Comparison of ENCODE assay signal across 1 cellular context in genomic region chr9:112764344-112764743, GRCh38.
TF ChIP-seq lines count a peak whose summit lies in the region.

No MANE protein-coding gene starts in this region.

TF ChIP-seq in WTC11, 78 proteins besides CTCF, POLR2A, EP300 and RAD21 (continued from another document):
- no peak for TF ChIP-seq STAT6 (CRISPR knock-in tag; conservative IDR thresholded peaks at IDR 0.05; ENCODE audit: low read depth)
- no peak for TF ChIP-seq SMAD4 (CRISPR knock-in tag; IDR thresholded peaks at IDR 0.05)
- TF ChIP-seq ARID4B (CRISPR knock-in tag; IDR thresholded peaks at IDR 0.05; ENCODE audit: borderline replicate concordance): no peak
- no peak for TF ChIP-seq USF2 (CRISPR knock-in tag; IDR thresholded peaks at IDR 0.05)
- no peak for TF ChIP-seq ZNF219 (CRISPR knock-in tag; IDR thresholded peaks at IDR 0.05; ENCODE audit: borderline replicate concordance)
- TF ChIP-seq ZNF425 (CRISPR knock-in tag; conservative IDR thresholded peaks at IDR 0.05): no peak
- no peak for TF ChIP-seq NFYB (CRISPR knock-in tag; conservative IDR thresholded peaks at IDR 0.05; ENCODE audit: low read depth)
- no peak for TF ChIP-seq GABPB1 (CRISPR knock-in tag; IDR thresholded peaks at IDR 0.05)
- TF ChIP-seq ATF6 (CRISPR knock-in tag; IDR thresholded peaks at IDR 0.05): no peak
- no peak for TF ChIP-seq USF1 (CRISPR knock-in tag; IDR thresholded peaks at IDR 0.05)
